32 cellular contexts compared by ENCODE assay signal in genomic region chr1:232752365-232752764, GRCh38.
"Had no signal": no experiment of that assay in that cellular context is flagged by ENCODE, and none has a peak within 500 bp of the region (broad histone marks: within the 10 kb centered on the region; RNA-seq: fewer than 3 reads in every experiment).

No MANE protein-coding gene starts in this region.

- H3K9me3 ChIP-seq: gastrocnemius medialis had no signal

- H3K27me3 ChIP-seq: ascending aorta, breast epithelium, cardiac muscle cell, dorsolateral prefrontal cortex, esophagus muscularis mucosa, foreskin keratinocyte, gastrocnemius medialis, heart left ventricle had no signal

- H3K36me3 ChIP-seq: ascending aorta, breast epithelium, cardiac muscle cell, esophagus muscularis mucosa, gastrocnemius medialis, heart left ventricle had no signal

- H3K4me1 ChIP-seq: ascending aorta, breast epithelium, foreskin keratinocyte had no signal

- H3K27ac ChIP-seq: ascending aorta, cardiac muscle cell, coronary artery, dorsolateral prefrontal cortex, esophagus muscularis mucosa, foreskin keratinocyte, gastrocnemius medialis, heart left ventricle had no signal

- DNase-seq: activated CD4-positive, alpha-beta memory T cell treated with anti-CD3 and anti-CD28 coated beads, Interleukin-2, amount 10 ng/mL, durations not matched to agents 7 days and 5 days; activated CD4-positive, alpha-beta T cell treated with anti-CD3 and anti-CD28 coated beads for 1 hour; activated CD4-positive, alpha-beta T cell treated with anti-CD3 and anti-CD28 coated beads for 4 hours; activated CD4-positive, alpha-beta T cell treated with anti-CD3 and anti-CD28 coated beads, Interleukin-2, amount 10 ng/mL, durations not matched to agents 7 days and 5 days; activated CD4-positive, alpha-beta T cell treated with anti-CD3 and anti-CD28 coated beads, Interleukin-2, amount 50 U/mL, for 4 hours; activated CD4-positive, CD25-positive, alpha-beta regulatory T cell; activated CD8-positive, alpha-beta memory T cell treated with anti-CD3 and anti-CD28 coated beads, Interleukin-2, amount 50 U/mL, for 48 hours; activated gamma-delta T cell; activated naive CD4-positive, alpha-beta T cell; activated naive CD4-positive, alpha-beta T cell treated with anti-CD3 and anti-CD28 coated beads, Interleukin-2, amount 10 ng/mL, durations not matched to agents 7 days and 5 days; activated naive CD8-positive, alpha-beta T cell treated with anti-CD3 and anti-CD28 coated beads, Interleukin-2, amount 10 ng/mL, durations not matched to agents 7 days and 5 days; activated T-cell treated with anti-CD3 and anti-CD28 coated beads for 4 hours; activated T-cell treated with anti-CD3 and anti-CD28 coated beads, Interleukin-2, amount 50 U/mL, for 24 hours; activated T-cell treated with anti-CD3 and anti-CD28 coated beads, Interleukin-2, amount 50 U/mL, for 72 hours; central memory CD4-positive, alpha-beta T cell; cerebellar nuclear complex; dorsolateral prefrontal cortex; effector memory CD4-positive, alpha-beta T cell; endodermal cell; erythroblast; foreskin keratinocyte; gastrocnemius medialis; glutamatergic neuron; heart left ventricle; T-helper 1 cell; T-helper 17 cell; T1000 had no signal

- H3K4me3 ChIP-seq: ascending aorta, breast epithelium, cardiac muscle cell, coronary artery, dorsolateral prefrontal cortex, esophagus muscularis mucosa, gastrocnemius medialis, heart left ventricle had no signal
